9 cellular contexts compared by ENCODE assay signal in the genomic region with DNA sequence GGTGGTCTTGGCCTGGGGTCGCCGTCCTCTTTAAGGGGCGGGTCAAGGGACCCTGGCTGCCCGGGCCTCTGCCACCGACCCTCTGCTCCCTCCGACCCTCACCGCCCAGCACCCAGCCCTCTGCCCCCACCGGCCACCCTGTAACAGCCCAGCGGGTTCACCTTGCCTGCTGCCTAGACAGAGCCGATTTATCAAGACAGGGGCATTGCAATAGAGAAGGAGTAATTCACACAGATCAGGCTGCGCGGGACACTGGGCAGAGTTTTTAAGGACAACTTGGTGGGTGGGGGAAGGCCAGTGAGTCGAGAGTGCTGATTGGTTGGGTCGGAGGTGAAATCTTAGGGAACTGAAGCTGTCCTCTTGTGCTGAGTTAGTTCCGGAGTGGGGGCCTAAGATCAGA. TPM values are rescaled to one million over a fixed set of nuclear protein-coding genes. Genes with fewer than 3 reads are reported as not detected.
DNase-seq lines count a peak whose midpoint lies in the region; ATAC-seq and TF ChIP-seq lines count a peak whose summit lies in the region.
"Had no signal": no experiment of that assay in that cellular context is flagged by ENCODE, and none has a peak within 500 bp of the region (broad histone marks: within the 10 kb centered on the region; RNA-seq: fewer than 3 reads in every experiment).

No MANE protein-coding gene starts in this region.

- no peaks in the 10 kb centered on the region for H3K9me3 ChIP-seq in WERI-Rb-1 (ENCODE audit: severe bottlenecking)
- no peaks in the 10 kb centered on the region for H3K9me3 ChIP-seq in tibial artery

- intact Hi-C loops in tibial artery (cut with DNase I; ENCODE audit: low total_unique reads) = loop anchor here (5.0 to 10.0 kb wide), 2 partner anchors 253 to 340 kb away; a partner anchor contains a TSS

- no peak for ATAC-seq in GM21447 (IDR thresholded peaks at IDR 0.05; ENCODE audit: unreplicated experiment)

- H3K4me1 Mint-ChIP-seq in activated naive CD4-positive, alpha-beta T cell treated with anti-CD3 and anti-CD28 coated beads, Interleukin-2, amount 50 U/mL, for 24 hours = peaks cover 37% of the 10 kb centered on the region
- peaks cover 29 to 36% of the 10 kb centered on the region in 2 donors for H3K4me1 Mint-ChIP-seq in immature natural killer cell

- peaks cover 0 to 32% (median 19%) of the 10 kb centered on the region in 4 donors for H3K4me1 ChIP-seq in tibial artery

- POLR2A ChIA-PET in HEK293T (lab: Yijun Ruan, JAX) = no interaction called here

- no peak overlapping the region for H3K27ac Mint-ChIP-seq in activated naive CD4-positive, alpha-beta T cell treated with anti-CD3 and anti-CD28 coated beads, Interleukin-2, amount 50 U/mL, for 24 hours
- H3K27ac Mint-ChIP-seq in immature natural killer cell = peak overlapping the region; percentile 30 to 87 (median 77)

- no peaks in the 10 kb centered on the region for H3K9me3 Mint-ChIP-seq in activated naive CD4-positive, alpha-beta T cell treated with anti-CD3 and anti-CD28 coated beads, Interleukin-2, amount 50 U/mL, for 24 hours
- H3K9me3 Mint-ChIP-seq in immature natural killer cell = no peaks in the 10 kb centered on the region

- H3K27me3 Mint-ChIP-seq in activated naive CD4-positive, alpha-beta T cell treated with anti-CD3 and anti-CD28 coated beads, Interleukin-2, amount 50 U/mL, for 24 hours = no peaks in the 10 kb centered on the region
- no peaks in the 10 kb centered on the region for H3K27me3 Mint-ChIP-seq in immature natural killer cell (ENCODE audit: low read depth in 3 of 3)

- no peaks in the 10 kb centered on the region for H3K36me3 Mint-ChIP-seq in activated naive CD4-positive, alpha-beta T cell treated with anti-CD3 and anti-CD28 coated beads, Interleukin-2, amount 50 U/mL, for 24 hours
- peaks cover 0 to 4% (median 0%) of the 10 kb centered on the region in 3 donors for H3K36me3 Mint-ChIP-seq in immature natural killer cell

- no peak for TF ChIP-seq CTCF in WERI-Rb-1 (IDR thresholded peaks at IDR 0.05; ENCODE audit: low read depth, low read length)
- TF ChIP-seq CTCF in tibial artery (IDR thresholded peaks at IDR 0.05) = no peak

- CTCF ChIA-PET in HEK293T (lab: Yijun Ruan, JAX) = interaction anchor here (0.7 kb wide), 1 partner anchor 12 kb away, joined by 3 read pairs; no protein-coding TSS in a partner anchor

- H3K27ac ChIP-seq in WERI-Rb-1 = 0 out of 2 replicates have a peak overlapping the region, but pooled peaks have one; percentile 21
- peak overlapping the region in 1 of 2 donors; percentile 87 for H3K27ac ChIP-seq in tibial artery

- H3K4me3 ChIP-seq in WERI-Rb-1 (ENCODE audit: low read depth, low read length) (peak overlapping the region; percentile 42), tibial artery (peak overlapping the region; percentile 68 to 94)

- peak overlapping the region; percentile 78 for H3K4me3 Mint-ChIP-seq in activated naive CD4-positive, alpha-beta T cell treated with anti-CD3 and anti-CD28 coated beads, Interleukin-2, amount 50 U/mL, for 24 hours
- peak overlapping the region; percentile 74 to 86 (median 82) for H3K4me3 Mint-ChIP-seq in immature natural killer cell

- H3K27me3 ChIP-seq in WERI-Rb-1 (ENCODE audit: insufficient read depth, low read depth, severe bottlenecking) = no peaks in the 10 kb centered on the region
- H3K27me3 ChIP-seq in tibial artery = no peaks in the 10 kb centered on the region

- H3K36me3 ChIP-seq in WERI-Rb-1 = peaks cover 14% of the 10 kb centered on the region
- peaks cover 0 to 8% (median 0%) of the 10 kb centered on the region in 3 donors for H3K36me3 ChIP-seq in tibial artery

- DNase-seq in activated naive CD4-positive, alpha-beta T cell treated with Interleukin-2 at 50 U/mL for 16 hours = no peak
- DNase-seq in WERI-Rb-1 (peak; percentile 37), immature natural killer cell (no peak), tibial artery (peak in 1 of 2 donors; percentile 60), NCI-H2196 treated with DMSO at 0.1 percent for 48 hours (lab: John Stamatoyannopoulos, UW; ENCODE audit: unreplicated experiment) (no peak), HEK293T (ENCODE audit: extremely low spot score) (no peak)
- DNase-seq: amniotic stem cell had no signal

TF ChIP-seq in HEK293T, 16 proteins besides CTCF, POLR2A, EP300 and RAD21:
- no peak for TF ChIP-seq SP1 (IDR thresholded peaks at IDR 0.05)
- no peak for TF ChIP-seq HDGF (IDR thresholded peaks at IDR 0.05; ENCODE audit: borderline replicate concordance)
- TF ChIP-seq FOXM1 (IDR thresholded peaks at IDR 0.05; ENCODE audit: borderline replicate concordance) = no peak
- no peak for TF ChIP-seq L3MBTL2 (conservative IDR thresholded peaks at IDR 0.05)
- no peak for TF ChIP-seq LEF1 (IDR thresholded peaks at IDR 0.05; ENCODE audit: borderline replicate concordance)
- no peak for TF ChIP-seq ARNT (IDR thresholded peaks at IDR 0.05)

RNA-seq across cellular contexts. Expression of a gene that starts 0.8 kb away (rescaled TPM):
- 10 to 100 TPM; 27.8 to 37.1 (median 33.9) TPM for polyA plus RNA-seq in immature natural killer cell

RNA-seq across cellular contexts. Expression of a gene that starts 24.5 kb away (rescaled TPM):
- 1,000 to 10,000 TPM in 1 of 3 donors, 100 to 1,000 TPM in 2; 742 to 1,051 (median 942) TPM for polyA plus RNA-seq in immature natural killer cell

RNA-seq across cellular contexts. Expression of a gene that starts 31.4 kb away (rescaled TPM):
- not detected for polyA plus RNA-seq in immature natural killer cell
